ENCODE assay signal across 11 cellular contexts in genomic region chr17:47620503-47621245, GRCh38. TPM values are rescaled to one million over a fixed set of nuclear protein-coding genes. Genes with fewer than 3 reads are reported as not detected.
DNase-seq lines count a peak whose midpoint lies in the region; ATAC-seq and TF ChIP-seq lines count a peak whose summit lies in the region.
"Had no signal": no experiment of that assay in that cellular context is flagged by ENCODE, and none has a peak within 500 bp of the region (broad histone marks: within the 10 kb centered on the region; RNA-seq: fewer than 3 reads in every experiment).

No MANE protein-coding gene starts in this region.

- H3K27ac Mint-ChIP-seq in chondrocyte (ENCODE audit: unreplicated experiment) (peak overlapping the region; percentile 92), progenitor cell of endocrine pancreas (peak overlapping the region; percentile 76)
- H3K27ac Mint-ChIP-seq: dendritic cell treated with granulocyte-macrophage colony-stimulating factor and Interleukin-4, amounts not matched to agents 40 ng/mL and 50 ng/mL, for 4 days had no signal

- H3K36me3 Mint-ChIP-seq in chondrocyte (ENCODE audit: low read depth), result peaks cover 27% of the 10 kb centered on the region
- peaks cover 35% of the 10 kb centered on the region for H3K36me3 Mint-ChIP-seq in progenitor cell of endocrine pancreas (ENCODE audit: insufficient read depth)

- DNase-seq in COR-L47 (lab: John Stamatoyannopoulos, UW), result peak; percentile 65
- peak; percentile 31 for DNase-seq in NCI-H345 (lab: John Stamatoyannopoulos, UW)
- DNase-seq in chondrocyte (ENCODE audit: low spot score), result no peak
- DNase-seq in progenitor cell of endocrine pancreas (ENCODE audit: low spot score, unreplicated experiment), result no peak
- DNase-seq in stimulated activated CD4-positive, alpha-beta T cell treated with anti-CD3 and anti-CD28 coated beads, Interleukin-1b, Interleukin-23, amount 100 ng/mL, for 48 hours, result no peak
- no peak for DNase-seq in kidney glomerular epithelial cell (lab: John Stamatoyannopoulos, UW)
- DNase-seq in iPS-NIHi11 (ENCODE audit: low spot score), result no peak
- DNase-seq: activated CD4-positive, alpha-beta T cell treated with anti-CD3 and anti-CD28 coated beads, Interleukin-2, amount 50 U/mL, for 4 hours; GF-D8 had no signal

- H3K4me3 Mint-ChIP-seq in chondrocyte (ENCODE audit: unreplicated experiment) (no peak overlapping the region), progenitor cell of endocrine pancreas (ENCODE audit: low read depth) (no peak overlapping the region)
- H3K4me3 Mint-ChIP-seq: dendritic cell treated with granulocyte-macrophage colony-stimulating factor and Interleukin-4, amounts not matched to agents 40 ng/mL and 50 ng/mL, for 4 days had no signal

- H3K4me1 Mint-ChIP-seq in chondrocyte (ENCODE audit: low read depth), result peaks cover 58% of the 10 kb centered on the region
- H3K4me1 Mint-ChIP-seq in progenitor cell of endocrine pancreas (ENCODE audit: low read depth), result peaks cover 10% of the 10 kb centered on the region

- TF ChIP-seq CTCF in chondrocyte (IDR thresholded peaks at IDR 0.05) (no peak), progenitor cell of endocrine pancreas (IDR thresholded peaks at IDR 0.05; ENCODE audit: unreplicated experiment) (no peak)

- no peak for ATAC-seq in HG03565 (IDR thresholded peaks at IDR 0.05; ENCODE audit: unreplicated experiment)

- H3K27me3 Mint-ChIP-seq in chondrocyte (ENCODE audit: low read depth) (no peaks in the 10 kb centered on the region), progenitor cell of endocrine pancreas (no peaks in the 10 kb centered on the region)
- H3K27me3 Mint-ChIP-seq: dendritic cell treated with granulocyte-macrophage colony-stimulating factor and Interleukin-4, amounts not matched to agents 40 ng/mL and 50 ng/mL, for 4 days had no signal

- H3K9me3 Mint-ChIP-seq in chondrocyte (ENCODE audit: low read depth) (no peaks in the 10 kb centered on the region), progenitor cell of endocrine pancreas (ENCODE audit: low read depth) (no peaks in the 10 kb centered on the region)
- H3K9me3 Mint-ChIP-seq: dendritic cell treated with granulocyte-macrophage colony-stimulating factor and Interleukin-4, amounts not matched to agents 40 ng/mL and 50 ng/mL, for 4 days had no signal

RNA-seq across cellular contexts. Expression of gene KPNB1, which starts 29.0 kb away (rescaled TPM):
- total RNA-seq in chondrocyte (292 to 306 TPM (median 298 TPM) in 3 replicates), progenitor cell of endocrine pancreas (379 and 386 TPM in 2 replicates)

Comparison
In these comparisons a context has a peak if more than half of its experiments do, and no peak if none do; other contexts are left out.
1. DNase-seq: peak in COR-L47 (single experiment) and NCI-H345 (single experiment); none in chondrocyte (single experiment), progenitor cell of endocrine pancreas (single experiment), stimulated activated CD4-positive, alpha-beta T cell treated with anti-CD3 and anti-CD28 coated beads, Interleukin-1b, Interleukin-23, amount 100 ng/mL, for 48 hours (single experiment), kidney glomerular epithelial cell (single experiment) and iPS-NIHi11 (single experiment).